Comparison of ENCODE assay signal across 11 cellular contexts in genomic region chr1:45557422-45557944, GRCh38. TPM values are rescaled to one million over a fixed set of nuclear protein-coding genes. Genes with fewer than 3 reads are reported as not detected.
DNase-seq lines count a peak whose midpoint lies in the region; ATAC-seq, FAIRE-seq and TF ChIP-seq lines count a peak whose summit lies in the region.
"Had no signal": no experiment of that assay in that cellular context is flagged by ENCODE, and none has a peak within 500 bp of the region (broad histone marks: within the 10 kb centered on the region; RNA-seq: fewer than 3 reads in every experiment).

No MANE protein-coding gene starts in this region.

- TF ChIP-seq CTCF in LNCaP clone FGC (IDR thresholded peaks at IDR 0.05; ENCODE audit: control insufficient read depth, extremely low read depth, insufficient read depth) (no peak), bronchial epithelial cell (IDR thresholded peaks at IDR 0.05; ENCODE audit: insufficient read depth, low read length, severe bottlenecking) (no peak)

- H3K4me3 ChIP-seq in LNCaP clone FGC (ENCODE audit: low read depth, low read length) (no peak overlapping the region), bronchial epithelial cell (ENCODE audit: low read depth, low read length) (no peak overlapping the region)

- DNase-seq in NCI-H2029 (lab: John Stamatoyannopoulos, UW) (peak; percentile 57), NCI-H2029 treated with DMSO at 0.1 percent for 48 hours (lab: John Stamatoyannopoulos, UW) (no peak), LNCaP clone FGC (ENCODE audit: low read depth) (peak; percentile 56), bronchial epithelial cell (ENCODE audit: low read depth) (peak; percentile 77), myocyte (ENCODE audit: low read depth) (peak; percentile 54), T-helper 2 cell (no peak)
- DNase-seq: activated CD4-positive, alpha-beta T cell treated with anti-CD3 and anti-CD28 coated beads for 1 hour; foreskin fibroblast; mesendoderm had no signal

- FAIRE-seq in bronchial epithelial cell (lab: Jason Lieb, UNC) = no peak

- peaks cover 5% of the 10 kb centered on the region for H3K36me3 ChIP-seq in bronchial epithelial cell (ENCODE audit: control insufficient read depth, insufficient read depth, low read length)

- H3K27me3 ChIP-seq in bronchial epithelial cell (ENCODE audit: control insufficient read depth, insufficient read depth, low read length) = no peaks in the 10 kb centered on the region

- ATAC-seq in HG02884 (IDR thresholded peaks at IDR 0.05; ENCODE audit: unreplicated experiment) (no peak), HG03565 (IDR thresholded peaks at IDR 0.05; ENCODE audit: unreplicated experiment) (no peak)

RNA-seq across cellular contexts. Expression of gene AKR1A1, which starts 6.9 kb away (rescaled TPM):
- 109 and 145 TPM in 2 replicates for total RNA-seq in bronchial epithelial cell
- 75.2 and 83.6 TPM in 2 replicates for total RNA-seq in myocyte
- 176 TPM for polyA plus RNA-seq in myocyte (2012)

RNA-seq across cellular contexts. Expression of gene NASP, which starts 26.4 kb away (rescaled TPM):
- total RNA-seq in bronchial epithelial cell (16.6 and 28.3 TPM in 2 replicates), myocyte (30.8 and 32.6 TPM in 2 replicates)
- 31.1 TPM for polyA plus RNA-seq in myocyte (2012)

RNA-seq across cellular contexts. Expression of gene PRDX1, which starts 35.8 kb away (rescaled TPM):
- total RNA-seq in bronchial epithelial cell (403 and 721 TPM in 2 replicates), myocyte (771 and 808 TPM in 2 replicates)
- polyA plus RNA-seq in myocyte (2012) = 976 TPM

RNA-seq across cellular contexts. Expression of gene MMACHC, which starts 57.4 kb away (rescaled TPM):
- total RNA-seq in bronchial epithelial cell (0.77 and 1.1 TPM in 2 replicates), myocyte (3.5 and 6.8 TPM in 2 replicates)
- polyA plus RNA-seq in myocyte (2012) = 6.5 TPM

RNA-seq across cellular contexts. Expression of gene CCDC163, which starts 57.6 kb away (rescaled TPM):
- total RNA-seq in bronchial epithelial cell (0.26 and 0.64 TPM in 2 replicates), myocyte (0.62 TPM in 2 replicates)
- 2.1 TPM for polyA plus RNA-seq in myocyte (2012)

Comparison
In these comparisons a context has a peak if more than half of its experiments do, and no peak if none do; other contexts are left out.
1. DNase-seq: peak in NCI-H2029 (single experiment), LNCaP clone FGC (single experiment), bronchial epithelial cell (single experiment) and myocyte (single experiment); none in NCI-H2029 treated with DMSO at 0.1 percent for 48 hours (single experiment) and T-helper 2 cell (0 of 5).